9 cellular contexts compared by ENCODE assay signal in the genomic region with DNA sequence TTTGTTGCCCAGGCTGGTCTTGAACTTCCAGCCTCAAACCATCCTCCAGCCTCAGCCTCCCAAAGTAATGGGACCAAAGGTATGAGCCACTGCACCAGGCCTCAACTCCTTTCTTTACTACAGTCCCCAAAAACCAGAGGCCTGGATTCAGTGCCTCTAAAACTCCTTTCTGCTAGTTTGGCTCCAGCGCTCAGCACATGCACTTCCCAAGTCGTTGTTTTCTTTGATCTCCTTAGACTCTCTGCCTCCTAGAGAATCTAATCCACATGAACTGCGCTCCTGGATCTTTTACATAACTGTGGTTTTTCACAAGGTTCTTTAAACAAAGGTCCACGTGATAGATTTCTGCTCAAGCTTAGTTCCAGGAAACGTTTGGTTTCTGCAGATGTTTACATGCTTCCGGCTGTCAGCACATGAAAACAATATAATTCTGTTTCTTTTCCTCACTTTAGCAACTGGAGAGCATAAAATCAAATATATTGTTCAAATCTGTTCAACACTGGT.
DNase-seq lines count a peak whose midpoint lies in the region; ATAC-seq and TF ChIP-seq lines count a peak whose summit lies in the region.
"Had no signal": no experiment of that assay in that cellular context is flagged by ENCODE, and none has a peak within 500 bp of the region (broad histone marks: within the 10 kb centered on the region; RNA-seq: fewer than 3 reads in every experiment).

No MANE protein-coding gene starts in this region.

- peak overlapping the region; percentile 14 for H3K9ac ChIP-seq in adipocyte (ENCODE audit: low read length)

- H3K27me3 ChIP-seq in adipocyte (replicated peaks; ENCODE audit: control insufficient read depth, insufficient read depth, low read length): no peaks in the 10 kb centered on the region
- H3K27me3 ChIP-seq in upper lobe of right lung: no peaks in the 10 kb centered on the region
- H3K27me3 ChIP-seq: SJCRH30 had no signal

- DNase-seq in adipocyte (ENCODE audit: low read depth) (peak; percentile 88), left kidney (ENCODE audit: low read depth, low spot score) (peak; percentile 15), upper lobe of right lung (no peak), NCI-H1092 treated with DMSO at 0.1 percent for 48 hours (lab: John Stamatoyannopoulos, UW) (no peak)

- no peaks in the 10 kb centered on the region for H3K9me3 ChIP-seq in adipocyte (ENCODE audit: control insufficient read depth, low read length)
- H3K9me3 ChIP-seq in upper lobe of right lung: no peaks in the 10 kb centered on the region
- H3K9me3 ChIP-seq: SJCRH30 had no signal

- peak; percentile 78 for ATAC-seq in GM18909 (IDR thresholded peaks at IDR 0.05; ENCODE audit: poor library complexity, unreplicated experiment)
- ATAC-seq in HG03196 (IDR thresholded peaks at IDR 0.05; ENCODE audit: unreplicated experiment): peak; percentile 64
- peak; percentile 82 for ATAC-seq in upper lobe of right lung
- no peak for ATAC-seq in HG02870 (IDR thresholded peaks at IDR 0.05; ENCODE audit: unreplicated experiment)
- no peak for ATAC-seq in HG02588 (IDR thresholded peaks at IDR 0.05; ENCODE audit: unreplicated experiment)

- H3K27ac ChIP-seq in upper lobe of right lung: peak overlapping the region; percentile 64
- H3K27ac ChIP-seq: SJCRH30 had no signal

- H3K36me3 ChIP-seq in adipocyte (ENCODE audit: control insufficient read depth, insufficient read depth, low read length, severe bottlenecking): peaks cover 26% of the 10 kb centered on the region
- H3K36me3 ChIP-seq in upper lobe of right lung: peaks cover 9% of the 10 kb centered on the region
- H3K36me3 ChIP-seq: SJCRH30 had no signal

- H3K4me3 ChIP-seq in adipocyte (ENCODE audit: low read length): no peak overlapping the region
- H3K4me3 ChIP-seq in upper lobe of right lung: no peak overlapping the region
- H3K4me3 ChIP-seq: SJCRH30 had no signal

- H3K4me1 ChIP-seq in adipocyte (ENCODE audit: control insufficient read depth, insufficient read depth, low read length) (peaks cover 48% of the 10 kb centered on the region), upper lobe of right lung (peaks cover 74% of the 10 kb centered on the region)

- TF ChIP-seq CTCF in upper lobe of right lung (IDR thresholded peaks at IDR 0.05): no peak

- intact Hi-C loops in upper lobe of right lung (cut with DNase I): no loop called here

Comparison
In these comparisons a context has a peak if more than half of its experiments do, and no peak if none do; other contexts are left out.
1. ATAC-seq: peak in GM18909 (single experiment), HG03196 (single experiment) and upper lobe of right lung (single experiment); none in HG02870 (single experiment) and HG02588 (single experiment).
2. DNase-seq: peak in adipocyte (single experiment) and left kidney (single experiment); none in upper lobe of right lung (single experiment) and NCI-H1092 treated with DMSO at 0.1 percent for 48 hours (single experiment).